In genomic region chr10:52779541-52780390, GRCh38 we compare ENCODE assay signal across 1 cellular context.
TF ChIP-seq lines count a peak whose summit lies in the region.

No MANE protein-coding gene starts in this region.

TF ChIP-seq in HEK293, 187 proteins besides CTCF, POLR2A, EP300 and RAD21 (continued from another document):
- no peak for TF ChIP-seq ZNF544 (tag by site-specific recombination; IDR thresholded peaks at IDR 0.05)
